ENCODE assay signal across 29 cellular contexts in the genomic region with DNA sequence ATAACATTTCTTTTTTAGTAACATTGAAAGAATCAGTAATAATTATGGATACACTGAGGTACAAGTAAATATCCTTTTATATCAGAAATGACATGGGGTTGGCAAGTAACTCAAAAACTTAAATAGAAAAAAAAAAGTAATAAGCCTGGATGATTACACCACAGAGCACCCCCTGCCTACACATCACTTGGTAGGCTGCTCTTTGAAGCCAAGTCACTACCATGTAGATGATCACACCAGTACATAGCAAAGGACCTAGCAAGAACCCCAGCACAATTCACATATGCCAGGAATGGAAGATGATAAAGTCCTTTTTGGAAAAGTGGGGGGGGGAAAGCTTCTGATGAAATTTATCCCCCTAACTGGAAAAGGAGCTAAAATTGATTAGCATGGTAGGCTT. TPM values are rescaled to one million over a fixed set of nuclear protein-coding genes. Genes with fewer than 3 reads are reported as not detected.
DNase-seq lines count a peak whose midpoint lies in the region; ATAC-seq and TF ChIP-seq lines count a peak whose summit lies in the region.
"Had no signal": no experiment of that assay in that cellular context is flagged by ENCODE, and none has a peak within 500 bp of the region (broad histone marks: within the 10 kb centered on the region; RNA-seq: fewer than 3 reads in every experiment).

No MANE protein-coding gene starts in this region.

- no peak for TF ChIP-seq POLR2A in IMR-90 (IDR thresholded peaks at IDR 0.05; ENCODE audit: low read depth, low read length)

- H4K91ac ChIP-seq in IMR-90 (ENCODE audit: insufficient read depth, low read depth, low read length): no peak overlapping the region

- no peak overlapping the region for H3K9ac ChIP-seq in IMR-90 (ENCODE audit: low read depth, low read length)

- ATAC-seq in IMR-90 (ENCODE audit: low read depth) (no peak), thoracic aorta (ENCODE audit: insufficient number of reproducible peaks, low FRiP score, low read depth) (no peak), GM18519 (IDR thresholded peaks at IDR 0.05; ENCODE audit: low FRiP score, unreplicated experiment) (no peak)
- ATAC-seq: activated CD8-positive, alpha-beta memory T cell treated with anti-CD3 and anti-CD28 coated beads, Interleukin-2, amount 10 ng/mL, durations not matched to agents 7 days and 5 days; left lung; natural killer cell; stimulated activated effector memory CD8-positive, alpha-beta T cell treated with anti-CD3 and anti-CD28 coated beads, Interleukin-12 subunit alpha, Interleukin-12 subunit beta, amount 100 ng/mL, for 72 hours had no signal

- H3K4me1 ChIP-seq in IMR-90 (ENCODE audit: control insufficient read depth, insufficient read depth, low read length) (peaks cover 17% of the 10 kb centered on the region), muscle layer of duodenum (ENCODE audit: control insufficient read depth in 1 of 2, insufficient read depth in 2 of 2, low read length in 2 of 2) (peaks cover 3 to 48% of the 10 kb centered on the region in 2 donors), thoracic aorta (ENCODE audit: control insufficient read depth in 1 of 2, low read depth in 2 of 2) (peaks cover 11 to 38% of the 10 kb centered on the region in 2 donors)
- H3K4me1 ChIP-seq: foreskin keratinocyte, left lung had no signal

- H3K27me3 ChIP-seq in IMR-90 (ENCODE audit: control insufficient read depth, insufficient read depth, low read length): no peaks in the 10 kb centered on the region
- no peaks in the 10 kb centered on the region for H3K27me3 ChIP-seq in brain microvascular endothelial cell (replicated peaks)
- no peaks in the 10 kb centered on the region for H3K27me3 ChIP-seq in muscle layer of duodenum (ENCODE audit: low read depth, low read length)
- no peaks in the 10 kb centered on the region for H3K27me3 ChIP-seq in thoracic aorta (replicated peaks; ENCODE audit: insufficient read depth)
- no peaks in the 10 kb centered on the region for H3K27me3 ChIP-seq in WERI-Rb-1 (ENCODE audit: insufficient read depth, low read depth, severe bottlenecking)
- H3K27me3 ChIP-seq: foreskin keratinocyte, hepatocyte, left lung had no signal

- peaks cover 26% of the 10 kb centered on the region; the same call in 1 of the 2 replicates for H4K20me1 ChIP-seq in IMR-90 (ENCODE audit: insufficient read depth, low read length)

- intact Hi-C loops in IMR-90 (cut with micrococcal nuclease): no loop called here

- H3K56ac ChIP-seq in IMR-90 (ENCODE audit: extremely low read depth, insufficient read depth, low read length): no peak overlapping the region

- 0 out of 2 replicates have a peak, but pooled peaks cover 4% of the 10 kb centered on the region for H3K9me1 ChIP-seq in IMR-90 (ENCODE audit: insufficient read depth, low read length)

- dilution Hi-C loops in IMR-90 (cut with HindIII; ENCODE audit: low sequenced_read_pairs, unreplicated experiment): no loop called here

- no peak overlapping the region for H4K8ac ChIP-seq in IMR-90 (ENCODE audit: low read depth in 2 of 2, low read length in 2 of 2)

- no peak overlapping the region for H3K18ac ChIP-seq in IMR-90 (ENCODE audit: low read depth, low read length)

- H3K14ac ChIP-seq in IMR-90 (replicated peaks; ENCODE audit: low read depth, low read length): no peak overlapping the region

- H3K36me3 ChIP-seq in IMR-90 (ENCODE audit: control insufficient read depth, insufficient read depth, low read length) (peaks cover 52% of the 10 kb centered on the region), brain microvascular endothelial cell (replicated peaks) (peaks cover 77% of the 10 kb centered on the region), muscle layer of duodenum (ENCODE audit: control insufficient read depth in 1 of 2, insufficient read depth in 2 of 2, low read length in 2 of 2) (peaks cover 32 to 33% of the 10 kb centered on the region in 2 donors), thoracic aorta (peaks cover 30% of the 10 kb centered on the region), WERI-Rb-1 (peaks cover 2% of the 10 kb centered on the region)

- H2AK9ac ChIP-seq in IMR-90 (replicated peaks; ENCODE audit: low read depth, low read length, poor library complexity): no peak overlapping the region

- no peak overlapping the region for H2AK5ac ChIP-seq in IMR-90 (ENCODE audit: low read depth, low read length)

- H3K4me2 ChIP-seq in IMR-90 (ENCODE audit: low read depth, low read length): no peak overlapping the region
- H3K4me2 ChIP-seq: hepatocyte had no signal

- DNase-seq in IMR-90 (no peak), brain microvascular endothelial cell (no peak), thoracic aorta (ENCODE audit: low spot score) (no peak), Ammon's horn (ENCODE audit: low spot score) (no peak), WERI-Rb-1 (no peak)
- DNase-seq: activated CD4-positive, alpha-beta T cell treated with anti-CD3 and anti-CD28 coated beads, Interleukin-2, amount 10 ng/mL, durations not matched to agents 7 days and 5 days; activated CD8-positive, alpha-beta memory T cell treated with anti-CD3 and anti-CD28 coated beads, Interleukin-2, amount 10 ng/mL, durations not matched to agents 7 days and 5 days; activated naive CD4-positive, alpha-beta T cell; activated T-cell treated with anti-CD3 and anti-CD28 coated beads, Interleukin-2, amount 50 U/mL, for 48 hours; CD8-positive, alpha-beta memory T cell; effector CD4-positive, alpha-beta T cell; foreskin keratinocyte; immature natural killer cell; Kasumi-1; natural killer cell; NCI-H1436 treated with DMSO at 0.1 percent for 48 hours; NCI-H2107; NK-92 treated with Interleukin-12 subunit alpha and Interleukin-12 subunit beta, amount 100 ng/mL, for 24 hours; occipital lobe; SHP77 treated with DMSO at 0.1 percent for 48 hours; stimulated activated CD4-positive, alpha-beta T cell treated with anti-CD3 and anti-CD28 coated beads, Interleukin-12 subunit alpha, Interleukin-12 subunit beta, amount 100 ng/mL, for 4 hours; stimulated activated CD4-positive, alpha-beta T cell treated with anti-CD3 and anti-CD28 coated beads, Interleukin-4, amount 100 ng/mL, for 24 hours; T1000 had no signal

- BruUV-seq in IMR-90 (replicated peaks; lab: Mats Ljungman, UMichigan): no TSS peak

- no peak overlapping the region for H4K5ac ChIP-seq in IMR-90 (ENCODE audit: low read depth, low read length)

- H3K79me1 ChIP-seq in IMR-90 (ENCODE audit: low read depth in 1 of 2, low read length in 2 of 2): peaks cover 27 to 58% of the 10 kb centered on the region in 2 experiments

- TF ChIP-seq CTCF in IMR-90 (conservative IDR thresholded peaks at IDR 0.05; ENCODE audit: low read depth, low read length): no peak
- no peak for TF ChIP-seq CTCF in brain microvascular endothelial cell (IDR thresholded peaks at IDR 0.05; ENCODE audit: low read depth, low read length, missing control alignments)
- TF ChIP-seq CTCF in thoracic aorta (IDR thresholded peaks at IDR 0.05): no peak
- TF ChIP-seq CTCF in WERI-Rb-1 (IDR thresholded peaks at IDR 0.05; ENCODE audit: low read depth, low read length): no peak

- no peak overlapping the region for H3K4me3 ChIP-seq in IMR-90 (ENCODE audit: insufficient read depth, low read depth, low read length)
- H3K4me3 ChIP-seq in brain microvascular endothelial cell (ENCODE audit: low read depth, low read length): no peak overlapping the region
- H3K4me3 ChIP-seq in muscle layer of duodenum (ENCODE audit: low read depth in 1 of 2, low read length in 2 of 2): no peak overlapping the region
- no peak overlapping the region for H3K4me3 ChIP-seq in thoracic aorta
- H3K4me3 ChIP-seq in WERI-Rb-1 (ENCODE audit: low read depth, low read length): no peak overlapping the region
- H3K4me3 ChIP-seq: hepatocyte, left lung had no signal

- H2BK20ac ChIP-seq in IMR-90 (ENCODE audit: low read depth, low read length): no peak overlapping the region

- POLR2A ChIA-PET in IMR-90 (lab: Charles Lee; ENCODE audit: unreplicated experiment): no interaction called here

- no peak overlapping the region for H2BK15ac ChIP-seq in IMR-90 (ENCODE audit: low read depth, low read length)

- H3K9me3 ChIP-seq in IMR-90 (ENCODE audit: control insufficient read depth, insufficient read depth, low read length): no peaks in the 10 kb centered on the region
- no peaks in the 10 kb centered on the region for H3K9me3 ChIP-seq in muscle layer of duodenum (ENCODE audit: control insufficient read depth in 1 of 2, low read length in 2 of 2)
- no peaks in the 10 kb centered on the region for H3K9me3 ChIP-seq in thoracic aorta
- no peaks in the 10 kb centered on the region for H3K9me3 ChIP-seq in WERI-Rb-1 (ENCODE audit: severe bottlenecking)
- H3K9me3 ChIP-seq: left lung had no signal

- no peak for TF ChIP-seq RAD21 in IMR-90 (IDR thresholded peaks at IDR 0.05; ENCODE audit: low read length)

- no peak overlapping the region for H2BK120ac ChIP-seq in IMR-90 (ENCODE audit: low read depth, low read length)

- in situ Hi-C loops in IMR-90 (cut with MboI; ENCODE audit: low sequenced_read_pairs): loop anchor here (10.0 kb wide), 1 partner anchor 233 kb away; no protein-coding TSS in a partner anchor
- in situ Hi-C loops in brain microvascular endothelial cell (cut with HindIII; ENCODE audit: low pct_ligation_motif_present, low sequenced_read_pairs): no loop called here

- no peak overlapping the region for H3K4ac ChIP-seq in IMR-90 (ENCODE audit: low read depth, low read length)

- peak overlapping the region; percentile 48 for H2BK5ac ChIP-seq in IMR-90 (ENCODE audit: low read depth, low read length, poor library complexity, severe bottlenecking)

- CTCF ChIA-PET in IMR-90 (lab: Yijun Ruan, JAX): interaction anchor here (0.7 to 1.2 kb wide), 3 partner anchors 9 to 128 kb away, joined by 3 to 5 read pairs (median 3); no protein-coding TSS in a partner anchor

- no peak overlapping the region for H3K27ac ChIP-seq in IMR-90 (ENCODE audit: insufficient read depth, low read length)
- H3K27ac ChIP-seq in brain microvascular endothelial cell: peak overlapping the region; percentile 21
- peak overlapping the region; percentile 53 for H3K27ac ChIP-seq in muscle layer of duodenum (ENCODE audit: low read length)
- peak overlapping the region; percentile 9 to 45 for H3K27ac ChIP-seq in thoracic aorta
- H3K27ac ChIP-seq in WERI-Rb-1: no peak overlapping the region
- H3K27ac ChIP-seq: epithelial cell of prostate, foreskin keratinocyte, left lung had no signal

- no peak overlapping the region for H2AFZ ChIP-seq in IMR-90 (replicated peaks; ENCODE audit: low read length, poor library complexity)
- H2AFZ ChIP-seq: hepatocyte had no signal

- no peak overlapping the region for H3K23ac ChIP-seq in IMR-90 (ENCODE audit: low read depth, low read length)

RNA-seq across cellular contexts. Expression of a gene that starts 56.9 kb away (rescaled TPM):
- total RNA-seq in IMR-90 (2012; rRNA removed): 5.0 and 7.5 TPM in 2 replicates
- polyA plus RNA-seq in IMR-90 (2012; rRNA removed): 9.3 and 10.0 TPM in 2 replicates
- polyA plus RNA-seq in IMR-90 (2012; cell fraction: cytosol; rRNA removed): 0.39 and 0.42 TPM in 2 replicates
- 0.65 and 6.6 TPM in 2 replicates for polyA plus RNA-seq in IMR-90 (2012; cell fraction: nucleus; rRNA removed; ENCODE audit: low replicate concordance)
- total RNA-seq in thoracic aorta: 10 to 100 TPM; 23.0 to 61.9 TPM

Comparison
In these comparisons a context has a peak if more than half of its experiments do, and no peak if none do; other contexts are left out.
1. H3K27ac ChIP-seq: peak in brain microvascular endothelial cell (single experiment), muscle layer of duodenum (single experiment) and thoracic aorta (2 of 2); none in IMR-90 (single experiment) and WERI-Rb-1 (single experiment).